Comparison of ENCODE assay signal across 8 cellular contexts in genomic region chr9:105299190-105299854, GRCh38. TPM values are rescaled to one million over a fixed set of nuclear protein-coding genes. Genes with fewer than 3 reads are reported as not detected.
DNase-seq lines count a peak whose midpoint lies in the region; TF ChIP-seq lines count a peak whose summit lies in the region.

No MANE protein-coding gene starts in this region.

- WGBS in adrenal gland, 4 donors = 83 to 90% (median 87%) methylated on average over 7 of the region's 7 CpGs
- WGBS in endodermal cell (ENCODE audit: insufficient coverage in 1 of 2, insufficient read length in 1 of 2), 2 experiments = 92 to 100% methylated on average over 1 to 7 of the region's 7 CpGs

- H3K27ac Mint-ChIP-seq in activated naive CD4-positive, alpha-beta T cell treated with anti-CD3 and anti-CD28 coated beads for 36 hours = no peak overlapping the region
- H3K27ac Mint-ChIP-seq in type B pancreatic cell = peak overlapping the region; percentile 80
- H3K27ac Mint-ChIP-seq in endodermal cell = no peak overlapping the region

- H3K9ac ChIP-seq in endodermal cell (ENCODE audit: extremely low read depth, low read length, poor library complexity, severe bottlenecking) = no peak overlapping the region

- H3K4me3 Mint-ChIP-seq in activated naive CD4-positive, alpha-beta T cell treated with anti-CD3 and anti-CD28 coated beads for 36 hours = no peak overlapping the region
- no peak overlapping the region for H3K4me3 Mint-ChIP-seq in type B pancreatic cell
- H3K4me3 Mint-ChIP-seq in endodermal cell = no peak overlapping the region

- H3K4me3 ChIP-seq in adrenal gland (no peak overlapping the region), endodermal cell (ENCODE audit: low read length) (no peak overlapping the region)

- TF ChIP-seq CTCF in adrenal gland (IDR thresholded peaks at IDR 0.05) (no peak), type B pancreatic cell (conservative IDR thresholded peaks at IDR 0.05) (no peak), endodermal cell (conservative IDR thresholded peaks at IDR 0.05) (no peak), GM10266 (IDR thresholded peaks at IDR 0.05; ENCODE audit: control insufficient read depth, insufficient read depth, low read depth, missing control alignments) (no peak)

- H3K27me3 Mint-ChIP-seq in activated naive CD4-positive, alpha-beta T cell treated with anti-CD3 and anti-CD28 coated beads for 36 hours (ENCODE audit: low read depth) = no peaks in the 10 kb centered on the region
- no peaks in the 10 kb centered on the region for H3K27me3 Mint-ChIP-seq in type B pancreatic cell
- H3K27me3 Mint-ChIP-seq in endodermal cell (ENCODE audit: insufficient read depth) = no peaks in the 10 kb centered on the region

- no peaks in the 10 kb centered on the region for H3K9me3 ChIP-seq in adrenal gland (replicated peaks in 1 of 3)
- H3K9me3 ChIP-seq in endodermal cell (ENCODE audit: control insufficient read depth, low read length) = no peaks in the 10 kb centered on the region

- intact Hi-C loops in activated naive CD4-positive, alpha-beta T cell treated with anti-CD3 and anti-CD28 coated beads for 36 hours (cut with micrococcal nuclease) = no loop called here
- intact Hi-C loops in adrenal gland (cut with DNase I) = no loop called here

- H3K4me1 ChIP-seq in adrenal gland (replicated peaks in 1 of 2) (peaks cover 0 to 11% of the 10 kb centered on the region in 2 donors), endodermal cell (ENCODE audit: control insufficient read depth, insufficient read depth, low read length) (peaks cover 23% of the 10 kb centered on the region)

- no peaks in the 10 kb centered on the region for H3K9me3 Mint-ChIP-seq in activated naive CD4-positive, alpha-beta T cell treated with anti-CD3 and anti-CD28 coated beads for 36 hours
- no peaks in the 10 kb centered on the region for H3K9me3 Mint-ChIP-seq in type B pancreatic cell
- no peaks in the 10 kb centered on the region for H3K9me3 Mint-ChIP-seq in endodermal cell

- H3K36me3 ChIP-seq in adrenal gland (replicated peaks in 1 of 2) (peaks cover 0 to 8% of the 10 kb centered on the region in 2 donors), endodermal cell (ENCODE audit: control insufficient read depth, insufficient read depth, low read length) (peaks cover 23% of the 10 kb centered on the region)

- H3K27ac ChIP-seq in adrenal gland = peak overlapping the region in 1 of 5 donors; percentile 59
- H3K27ac ChIP-seq in endodermal cell (ENCODE audit: low read depth, low read length) = no peak overlapping the region

- peaks cover 10% of the 10 kb centered on the region for H3K36me3 Mint-ChIP-seq in activated naive CD4-positive, alpha-beta T cell treated with anti-CD3 and anti-CD28 coated beads for 36 hours (ENCODE audit: low read depth)
- H3K36me3 Mint-ChIP-seq in type B pancreatic cell = peaks cover 25% of the 10 kb centered on the region
- peaks cover 28% of the 10 kb centered on the region for H3K36me3 Mint-ChIP-seq in endodermal cell (ENCODE audit: low read depth)

- H3K27me3 ChIP-seq in adrenal gland = no peaks in the 10 kb centered on the region
- H3K27me3 ChIP-seq in endodermal cell (ENCODE audit: control insufficient read depth, insufficient read depth, low read length, poor library complexity, severe bottlenecking) = no peaks in the 10 kb centered on the region

- H3K4me1 Mint-ChIP-seq in activated naive CD4-positive, alpha-beta T cell treated with anti-CD3 and anti-CD28 coated beads for 36 hours (ENCODE audit: low read depth) = peaks cover 17% of the 10 kb centered on the region
- H3K4me1 Mint-ChIP-seq in type B pancreatic cell (ENCODE audit: unreplicated experiment) (peaks cover 24% of the 10 kb centered on the region), endodermal cell (peaks cover 64% of the 10 kb centered on the region)

- TF ChIP-seq POLR2A in adrenal gland (IDR thresholded peaks at IDR 0.05) = peak in 1 of 2 donors; percentile 10

- DNase-seq in activated naive CD4-positive, alpha-beta T cell treated with anti-CD3 and anti-CD28 coated beads for 36 hours = peak; percentile 12
- no peak for DNase-seq in activated naive CD4-positive, alpha-beta T cell (lab: John Stamatoyannopoulos, UW)
- DNase-seq in adrenal gland (peak in 5 of 7 donors; percentile 26 to 57 (median 35)), iPS-NIHi7 (ENCODE audit: extremely low spot score) (peak; percentile 33), type B pancreatic cell (ENCODE audit: extremely low spot score, unreplicated experiment) (no peak), endodermal cell (no peak), midbrain (lab: John Stamatoyannopoulos, UW) (no peak), GM10266 (ENCODE audit: extremely low spot score) (no peak)

- CTCF ChIA-PET in activated naive CD4-positive, alpha-beta T cell treated with anti-CD3 and anti-CD28 coated beads for 36 hours (lab: Charles Lee) = interaction anchor here (1.4 kb wide), 1 partner anchor 13 kb away, joined by 6 read pairs; no protein-coding TSS in a partner anchor

RNA-seq across cellular contexts. Expression of gene SLC44A1, which starts 54.9 kb away (rescaled TPM):
- total RNA-seq in activated naive CD4-positive, alpha-beta T cell treated with anti-CD3 and anti-CD28 coated beads for 36 hours = 10 to 100 TPM; 17.6 to 18.6 TPM
- total RNA-seq in adrenal gland (10 to 100 TPM; 33.7 to 73.1 (median 44.1) TPM), type B pancreatic cell (ENCODE audit: low replicate concordance) (47.2 and 130 TPM in 2 replicates), endodermal cell (10 to 100 TPM; 69.7 to 73.4 TPM)
- polyA plus RNA-seq in adrenal gland = 10 to 100 TPM in 1 of 3 donors, 1 to 10 TPM in 2; 6.8 to 21.6 (median 7.5) TPM
- polyA plus RNA-seq in endodermal cell (2013, experiment 1 of 2) = 21.1 TPM
- 19.6 TPM for polyA plus RNA-seq in endodermal cell (2013, experiment 2 of 2)

Comparison
In these comparisons a context has a peak if more than half of its experiments do, and no peak if none do; other contexts are left out.
1. DNase-seq: peak in activated naive CD4-positive, alpha-beta T cell treated with anti-CD3 and anti-CD28 coated beads for 36 hours (single experiment), adrenal gland (5 of 7) and iPS-NIHi7 (single experiment); none in activated naive CD4-positive, alpha-beta T cell (0 of 4), type B pancreatic cell (single experiment), endodermal cell (single experiment), midbrain (single experiment) and GM10266 (single experiment).